Comparison of ENCODE assay signal across 9 cellular contexts in genomic region chr6:31204751-31205145, GRCh38. TPM values are rescaled to one million over a fixed set of nuclear protein-coding genes. Genes with fewer than 3 reads are reported as not detected.
DNase-seq lines count a peak whose midpoint lies in the region; ATAC-seq, FAIRE-seq and TF ChIP-seq lines count a peak whose summit lies in the region.
"Had no signal": no experiment of that assay in that cellular context is flagged by ENCODE, and none has a peak within 500 bp of the region (broad histone marks: within the 10 kb centered on the region; RNA-seq: fewer than 3 reads in every experiment).

No MANE protein-coding gene starts in this region.

- ATAC-seq in left cardiac atrium: no peak
- ATAC-seq in HepG2: no peak
- no peak for ATAC-seq in left lobe of liver
- ATAC-seq in GM19035 (IDR thresholded peaks at IDR 0.05; ENCODE audit: unreplicated experiment): no peak
- ATAC-seq in GM19463 (IDR thresholded peaks at IDR 0.05; ENCODE audit: unreplicated experiment): no peak

- peaks cover 26% of the 10 kb centered on the region for H3K4me1 ChIP-seq in left ventricle myocardium inferior
- peaks cover 79% of the 10 kb centered on the region for H3K4me1 ChIP-seq in HepG2 (ENCODE audit: insufficient read depth, low read length)

- H4K20me1 ChIP-seq in HepG2 (ENCODE audit: insufficient read depth, low read length): no peaks in the 10 kb centered on the region

- H3K4me2 ChIP-seq in HepG2 (ENCODE audit: low read depth, low read length): 0 out of 2 replicates have a peak overlapping the region, but pooled peaks have one; percentile 83

- WGBS in HepG2 (ENCODE audit: low lambda C conversion rate): 90% methylated on average over 4 of the region's 4 CpGs

- in situ Hi-C loops in HepG2 (cut with HindIII; ENCODE audit: extremely low pct_ligation_motif_present, low pct_unique_long_range_greater_than_20kb): no loop called here

- TF ChIP-seq EP300 in HepG2 (IDR thresholded peaks at IDR 0.05; ENCODE audit: low read depth in 2 of 2, low read length in 2 of 2) (no peak), HepG2 (CRISPR knock-in tag; IDR thresholded peaks at IDR 0.05; ENCODE audit: borderline replicate concordance) (no peak)

- intact Hi-C loops in left ventricle myocardium inferior (cut with micrococcal nuclease) (no loop called here), left cardiac atrium (cut with DNase I) (no loop called here), HepG2 (cut with micrococcal nuclease; ENCODE audit: unreplicated experiment) (no loop called here)

- H3K4me3 ChIP-seq in left ventricle myocardium inferior (no peak overlapping the region), HepG2 (replicated peaks in 1 of 3; ENCODE audit: insufficient read depth in 1 of 3, low read depth in 2 of 3, low read length in 3 of 3) (no peak overlapping the region)

- DNase-seq in left ventricle myocardium inferior (no peak), left cardiac atrium (no peak), HepG2 (ENCODE audit: low spot score) (no peak), NCI-H226 (no peak), left lobe of liver (ENCODE audit: low spot score) (no peak)

- H3K27me3 ChIP-seq in left ventricle myocardium inferior (ENCODE audit: low read depth) (no peaks in the 10 kb centered on the region), HepG2 (ENCODE audit: control insufficient read depth in 1 of 2, insufficient read depth in 2 of 2, low read length in 2 of 2) (no peaks in the 10 kb centered on the region)

- POLR2A ChIA-PET in HepG2 (lab: Yijun Ruan, JAX): no interaction called here

- H2AFZ ChIP-seq in HepG2 (ENCODE audit: low read length): no peak overlapping the region

- peak in 1 of 2 experiments; percentile 40; a peak in 1 of 4 replicates for TF ChIP-seq POLR2A in HepG2 (IDR thresholded peaks at IDR 0.05; ENCODE audit: insufficient read depth in 1 of 2, low read depth in 2 of 2, low read length in 2 of 2)

- no peak for TF ChIP-seq RAD21 in HepG2 (CRISPR knock-in tag; IDR thresholded peaks at IDR 0.05)

- no peak overlapping the region for H3K9ac ChIP-seq in HepG2 (ENCODE audit: insufficient read depth, low read depth, low read length)

- H3K9me3 ChIP-seq in left ventricle myocardium inferior (replicated peaks): peaks cover 11% of the 10 kb centered on the region
- no peaks in the 10 kb centered on the region for H3K9me3 ChIP-seq in HepG2 (ENCODE audit: low read length)

- peaks cover 3% of the 10 kb centered on the region for H3K79me2 ChIP-seq in HepG2 (ENCODE audit: insufficient read depth, low read length)

- CTCF ChIA-PET in HepG2 (lab: Yijun Ruan, JAX; ENCODE audit: low intra/inter-chr PET ratio, low total read pairs): no interaction called here

- H3K27ac ChIP-seq in left ventricle myocardium inferior (replicated peaks): peak overlapping the region; percentile 85
- peak overlapping the region; percentile 64 for H3K27ac ChIP-seq in VCaP
- H3K27ac ChIP-seq in HepG2 (ENCODE audit: extremely low read length, insufficient read depth, low read length): no peak overlapping the region

- TF ChIP-seq CTCF in left ventricle myocardium inferior (IDR thresholded peaks at IDR 0.05; ENCODE audit: borderline replicate concordance) (no peak), VCaP (conservative IDR thresholded peaks at IDR 0.05) (no peak), HepG2 (CRISPR knock-in tag; IDR thresholded peaks at IDR 0.05) (no peak)

- no TSS peak for BruUV-seq in HepG2 (replicated peaks; lab: Mats Ljungman, UMichigan)

- FAIRE-seq in HepG2 (lab: Jason Lieb, UNC): no peak
- FAIRE-seq: G401.6 had no signal

- H3K36me3 ChIP-seq in left ventricle myocardium inferior (peaks cover 15% of the 10 kb centered on the region), HepG2 (replicated peaks in 1 of 2; ENCODE audit: control insufficient read depth in 1 of 2, insufficient read depth in 2 of 2, low read length in 2 of 2) (peaks cover 0 to 2% of the 10 kb centered on the region in 2 experiments; a peak in 2 of 5 replicates)

TF ChIP-seq in HepG2, 621 proteins besides CTCF, POLR2A, EP300 and RAD21 (continues in another document):
- no peak for TF ChIP-seq NFKB2 (CRISPR knock-in tag; IDR thresholded peaks at IDR 0.05; ENCODE audit: borderline replicate concordance)

RNA-seq across cellular contexts. Expression of gene POU5F1, which starts 34.3 kb away (rescaled TPM):
- 0.69 TPM for total RNA-seq in left ventricle myocardium inferior
- total RNA-seq in left cardiac atrium: under 1 TPM; 0.71 to 0.86 TPM
- total RNA-seq in HepG2 (2016; rRNA removed; fragmentation: Illumina TruSeq; extraction: Trizol): 1.2 and 2.5 TPM in 2 replicates
- 0.30 and 0.44 TPM in 2 replicates for total RNA-seq in HepG2 (2016; cell fraction: cytosol; rRNA removed; fragmentation: Illumina TruSeq; extraction: Trizol; ENCODE audit: low read depth)
- total RNA-seq in HepG2 (2016; cell fraction: insoluble cytoplasmic fraction; rRNA removed; fragmentation: Illumina TruSeq; extraction: Trizol): 1.5 and 3.2 TPM in 2 replicates
- 0.71 and 0.79 TPM in 2 replicates for total RNA-seq in HepG2 (2016; cell fraction: membrane; rRNA removed; fragmentation: Illumina TruSeq; extraction: Trizol)
- 3.5 and 8.6 TPM in 2 replicates for total RNA-seq in HepG2 (2016; cell fraction: nucleus; rRNA removed; fragmentation: Illumina TruSeq; extraction: Trizol)
- 6.8 and 7.2 TPM in 2 replicates for polyA plus RNA-seq in HepG2 (2011; rRNA removed)
- polyA plus RNA-seq in HepG2 (2011; cell fraction: cytosol; rRNA removed): 1.7 and 3.2 TPM in 2 replicates
- polyA plus RNA-seq in HepG2 (2011; cell fraction: nucleus; rRNA removed): 43.4 and 68.5 TPM in 2 replicates
- 6.2 and 8.3 TPM in 2 replicates for polyA plus RNA-seq in HepG2 (2012)
- 0.62 and 0.85 TPM in 2 replicates for polyA plus RNA-seq in HepG2 (2016; cell fraction: cytosol; fragmentation: Illumina TruSeq; extraction: Trizol; ENCODE audit: low read depth)
- 1.5 and 2.4 TPM in 2 replicates for polyA plus RNA-seq in HepG2 (2016; cell fraction: insoluble cytoplasmic fraction; fragmentation: Illumina TruSeq; extraction: Trizol; ENCODE audit: low read depth)
- polyA plus RNA-seq in HepG2 (2016; cell fraction: membrane; fragmentation: Illumina TruSeq; extraction: Trizol; ENCODE audit: low read depth): 0.73 and 1.5 TPM in 2 replicates
- polyA plus RNA-seq in HepG2 (2016; cell fraction: nucleus; fragmentation: Illumina TruSeq; extraction: Trizol; ENCODE audit: insufficient read depth, low read depth): 14.3 and 19.5 TPM in 2 replicates
- polyA minus RNA-seq in HepG2 (2011; rRNA and poly(A)+ RNA removed; ENCODE audit: low replicate concordance): 0.42 and 3.8 TPM in 2 replicates
- polyA minus RNA-seq in HepG2 (2011; cell fraction: cytosol; rRNA and poly(A)+ RNA removed): 0.53 TPM in 1 of 2 replicates, not detected in the other
- 11.1 and 13.0 TPM in 2 replicates for polyA minus RNA-seq in HepG2 (2011; cell fraction: nucleus; rRNA and poly(A)+ RNA removed)
- total RNA-seq in left lobe of liver: 5.0 TPM

RNA-seq across cellular contexts. Expression of gene TCF19, which starts 46.4 kb away (rescaled TPM):
- 2.8 TPM for total RNA-seq in left ventricle myocardium inferior
- 1 to 10 TPM; 2.2 to 8.3 TPM for total RNA-seq in left cardiac atrium
- total RNA-seq in HepG2 (2016; rRNA removed; fragmentation: Illumina TruSeq; extraction: Trizol): 20.5 and 22.2 TPM in 2 replicates
- total RNA-seq in HepG2 (2016; cell fraction: cytosol; rRNA removed; fragmentation: Illumina TruSeq; extraction: Trizol; ENCODE audit: low read depth): 8.5 and 9.7 TPM in 2 replicates
- 17.5 and 22.8 TPM in 2 replicates for total RNA-seq in HepG2 (2016; cell fraction: insoluble cytoplasmic fraction; rRNA removed; fragmentation: Illumina TruSeq; extraction: Trizol)
- 25.7 and 29.6 TPM in 2 replicates for total RNA-seq in HepG2 (2016; cell fraction: membrane; rRNA removed; fragmentation: Illumina TruSeq; extraction: Trizol)
- 13.6 and 14.7 TPM in 2 replicates for total RNA-seq in HepG2 (2016; cell fraction: nucleus; rRNA removed; fragmentation: Illumina TruSeq; extraction: Trizol)
- polyA plus RNA-seq in HepG2 (2011; rRNA removed): 4.2 and 4.9 TPM in 2 replicates
- polyA plus RNA-seq in HepG2 (2011; cell fraction: cytosol; rRNA removed): 3.5 and 5.9 TPM in 2 replicates
- polyA plus RNA-seq in HepG2 (2011; cell fraction: nucleus; rRNA removed): 10.1 and 12.2 TPM in 2 replicates
- polyA plus RNA-seq in HepG2 (2012): 2.8 and 4.9 TPM in 2 replicates
- polyA plus RNA-seq in HepG2 (2016; cell fraction: cytosol; fragmentation: Illumina TruSeq; extraction: Trizol; ENCODE audit: low read depth): 7.5 and 9.1 TPM in 2 replicates
- polyA plus RNA-seq in HepG2 (2016; cell fraction: insoluble cytoplasmic fraction; fragmentation: Illumina TruSeq; extraction: Trizol; ENCODE audit: low read depth): 15.0 and 17.9 TPM in 2 replicates
- 19.5 and 20.5 TPM in 2 replicates for polyA plus RNA-seq in HepG2 (2016; cell fraction: membrane; fragmentation: Illumina TruSeq; extraction: Trizol; ENCODE audit: low read depth)
- polyA plus RNA-seq in HepG2 (2016; cell fraction: nucleus; fragmentation: Illumina TruSeq; extraction: Trizol; ENCODE audit: insufficient read depth, low read depth): 26.3 and 27.2 TPM in 2 replicates
- polyA minus RNA-seq in HepG2 (2011; rRNA and poly(A)+ RNA removed; ENCODE audit: low replicate concordance): 7.4 and 26.1 TPM in 2 replicates
- polyA minus RNA-seq in HepG2 (2011; cell fraction: cytosol; rRNA and poly(A)+ RNA removed): 2.7 and 3.3 TPM in 2 replicates
- polyA minus RNA-seq in HepG2 (2011; cell fraction: nucleus; rRNA and poly(A)+ RNA removed): 2.6 and 3.5 TPM in 2 replicates
- 0.45 TPM for total RNA-seq in left lobe of liver

RNA-seq across cellular contexts. Expression of gene CCHCR1, which starts 47.1 kb away (rescaled TPM):
- total RNA-seq in left ventricle myocardium inferior: 13.3 TPM
- total RNA-seq in left cardiac atrium: 10 to 100 TPM; 10.4 to 11.0 TPM
- total RNA-seq in HepG2 (2016; rRNA removed; fragmentation: Illumina TruSeq; extraction: Trizol): 20.2 and 28.2 TPM in 2 replicates
- total RNA-seq in HepG2 (2016; cell fraction: cytosol; rRNA removed; fragmentation: Illumina TruSeq; extraction: Trizol; ENCODE audit: low read depth): 5.6 and 7.6 TPM in 2 replicates
- 19.0 and 29.4 TPM in 2 replicates for total RNA-seq in HepG2 (2016; cell fraction: insoluble cytoplasmic fraction; rRNA removed; fragmentation: Illumina TruSeq; extraction: Trizol)
- total RNA-seq in HepG2 (2016; cell fraction: membrane; rRNA removed; fragmentation: Illumina TruSeq; extraction: Trizol): 10.6 and 11.4 TPM in 2 replicates
- total RNA-seq in HepG2 (2016; cell fraction: nucleus; rRNA removed; fragmentation: Illumina TruSeq; extraction: Trizol): 20.5 and 26.7 TPM in 2 replicates
- polyA plus RNA-seq in HepG2 (2011; rRNA removed): 14.6 and 17.2 TPM in 2 replicates
- polyA plus RNA-seq in HepG2 (2011; cell fraction: cytosol; rRNA removed): 8.4 and 14.3 TPM in 2 replicates
- 49.5 and 64.7 TPM in 2 replicates for polyA plus RNA-seq in HepG2 (2011; cell fraction: nucleus; rRNA removed)
- polyA plus RNA-seq in HepG2 (2012): 12.0 and 18.0 TPM in 2 replicates
- polyA plus RNA-seq in HepG2 (2016; cell fraction: cytosol; fragmentation: Illumina TruSeq; extraction: Trizol; ENCODE audit: low read depth): 2.7 and 2.8 TPM in 2 replicates
- 16.4 and 20.5 TPM in 2 replicates for polyA plus RNA-seq in HepG2 (2016; cell fraction: insoluble cytoplasmic fraction; fragmentation: Illumina TruSeq; extraction: Trizol; ENCODE audit: low read depth)
- polyA plus RNA-seq in HepG2 (2016; cell fraction: membrane; fragmentation: Illumina TruSeq; extraction: Trizol; ENCODE audit: low read depth): 7.8 and 8.1 TPM in 2 replicates
- 72.2 and 76.1 TPM in 2 replicates for polyA plus RNA-seq in HepG2 (2016; cell fraction: nucleus; fragmentation: Illumina TruSeq; extraction: Trizol; ENCODE audit: insufficient read depth, low read depth)
- polyA minus RNA-seq in HepG2 (2011; rRNA and poly(A)+ RNA removed; ENCODE audit: low replicate concordance): 12.4 and 20.4 TPM in 2 replicates
- polyA minus RNA-seq in HepG2 (2011; cell fraction: cytosol; rRNA and poly(A)+ RNA removed): 3.7 and 6.5 TPM in 2 replicates
- polyA minus RNA-seq in HepG2 (2011; cell fraction: nucleus; rRNA and poly(A)+ RNA removed): 19.4 and 23.5 TPM in 2 replicates
- total RNA-seq in left lobe of liver: 9.6 TPM
